ENCODE assay signal across 8 cellular contexts in the genomic region with DNA sequence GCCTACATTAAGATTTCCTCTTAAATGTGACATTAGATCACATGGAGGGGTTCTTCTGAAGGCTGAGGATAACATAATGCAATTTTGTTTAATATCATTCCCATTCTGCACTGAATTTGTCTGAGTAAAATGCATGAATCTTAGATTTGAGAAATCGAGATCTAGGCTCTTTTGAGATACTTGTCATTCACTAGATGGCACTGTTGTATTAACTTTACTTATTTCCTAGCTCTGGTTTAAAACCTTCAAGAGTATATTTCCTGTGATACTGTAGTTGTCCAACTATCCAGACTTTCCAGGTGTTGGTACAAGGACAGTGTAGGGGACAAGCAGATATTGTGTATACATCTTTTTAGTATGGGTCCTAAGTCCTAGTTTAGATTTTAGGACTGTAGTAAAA.
DNase-seq lines count a peak whose midpoint lies in the region; ATAC-seq and TF ChIP-seq lines count a peak whose summit lies in the region.

No MANE protein-coding gene starts in this region.

- no peak overlapping the region for H3K4me2 ChIP-seq in OCI-LY7 (ENCODE audit: low read length)

- ATAC-seq in HG02588 (IDR thresholded peaks at IDR 0.05; ENCODE audit: unreplicated experiment): no peak

- DNase-seq in ELR (ENCODE audit: low read depth) (peak; percentile 27), KG1 (lab: John Stamatoyannopoulos, UW) (peak; percentile 18), OCI-LY7 (ENCODE audit: low spot score) (peak; percentile 65), fibroblast of pulmonary artery (ENCODE audit: low read depth) (peak; percentile 4), tibial nerve (ENCODE audit: low spot score in 2 of 2) (no peak), cortex of kidney (lab: John Stamatoyannopoulos, UW) (no peak)
- DNase-seq in activated CD8-positive, alpha-beta memory T cell treated with anti-CD3 and anti-CD28 coated beads, Interleukin-2, amount 50 U/mL, for 4 hours: no peak

- TF ChIP-seq CTCF in OCI-LY7 (conservative IDR thresholded peaks at IDR 0.05; ENCODE audit: low read length): peak; percentile 85
- no peak for TF ChIP-seq CTCF in fibroblast of pulmonary artery (IDR thresholded peaks at IDR 0.05; ENCODE audit: low read length, missing control alignments)
- peak in 4 of 5 experiments; percentile 23 to 50 (median 32) for TF ChIP-seq CTCF in tibial nerve (IDR thresholded peaks at IDR 0.05)

- intact Hi-C loops in OCI-LY7 (cut with micrococcal nuclease; ENCODE audit: unreplicated experiment): loop anchor here (10.0 kb wide), 1 partner anchor 369 kb away; no protein-coding TSS in a partner anchor

- H4K20me1 ChIP-seq in OCI-LY7 (ENCODE audit: insufficient read depth, low read length): no peaks in the 10 kb centered on the region

- no peak for TF ChIP-seq EP300 in tibial nerve (IDR thresholded peaks at IDR 0.05)

- no peak overlapping the region for H3K27ac ChIP-seq in OCI-LY7 (ENCODE audit: low read depth, low read length, poor library complexity, severe bottlenecking)
- H3K27ac ChIP-seq in tibial nerve: no peak overlapping the region

- WGBS in tibial nerve, 2 donors: 0 to 3% methylated on average over 1 of the region's 1 CpG

- no peaks in the 10 kb centered on the region for H3K27me3 ChIP-seq in tibial nerve

- H3K4me3 ChIP-seq in OCI-LY7 (ENCODE audit: low read depth, low read length, poor library complexity, severe bottlenecking) (no peak overlapping the region), fibroblast of pulmonary artery (replicated peaks; ENCODE audit: low read depth, low read length) (no peak overlapping the region), tibial nerve (no peak overlapping the region)

- H3K79me2 ChIP-seq in OCI-LY7 (ENCODE audit: insufficient read depth, low read depth, low read length): no peaks in the 10 kb centered on the region

- H3K36me3 ChIP-seq in OCI-LY7 (ENCODE audit: insufficient read depth, low read length) (no peaks in the 10 kb centered on the region), tibial nerve (no peaks in the 10 kb centered on the region)

- peaks cover 9% of the 10 kb centered on the region for H3K4me1 ChIP-seq in OCI-LY7 (ENCODE audit: insufficient read depth, low read length, poor library complexity, severe bottlenecking)
- no peaks in the 10 kb centered on the region for H3K4me1 ChIP-seq in tibial nerve

- no peaks in the 10 kb centered on the region for H3K9me2 ChIP-seq in OCI-LY7 (ENCODE audit: insufficient read depth, low read length)

- CTCF ChIA-PET in OCI-LY7 (lab: Charles Lee; ENCODE audit: unreplicated experiment): no interaction called here

- POLR2A ChIA-PET in OCI-LY7 (lab: Charles Lee): interaction anchor here (1.1 kb wide), 1 partner anchor 22 kb away, joined by 3 read pairs; no protein-coding TSS in a partner anchor

- H2AFZ ChIP-seq in OCI-LY7 (ENCODE audit: low read length): peak overlapping the region; percentile 32; the same call in 1 of the 2 replicates

- H3K9me3 ChIP-seq in OCI-LY7 (ENCODE audit: low read length) (no peaks in the 10 kb centered on the region), tibial nerve (no peaks in the 10 kb centered on the region)

- BruUV-seq in OCI-LY7 (replicated peaks; lab: Mats Ljungman, UMichigan): no TSS peak

- TF ChIP-seq POLR2A in tibial nerve (IDR thresholded peaks at IDR 0.05): no peak

Comparison
In these comparisons a context has a peak if more than half of its experiments do, and no peak if none do; other contexts are left out.
1. DNase-seq: peak in ELR (single experiment), KG1 (single experiment), OCI-LY7 (single experiment) and fibroblast of pulmonary artery (single experiment); none in tibial nerve (0 of 2), activated CD8-positive, alpha-beta memory T cell treated with anti-CD3 and anti-CD28 coated beads, Interleukin-2, amount 50 U/mL, for 4 hours (single experiment) and cortex of kidney (single experiment).